10 cellular contexts compared by ENCODE assay signal in the genomic region with DNA sequence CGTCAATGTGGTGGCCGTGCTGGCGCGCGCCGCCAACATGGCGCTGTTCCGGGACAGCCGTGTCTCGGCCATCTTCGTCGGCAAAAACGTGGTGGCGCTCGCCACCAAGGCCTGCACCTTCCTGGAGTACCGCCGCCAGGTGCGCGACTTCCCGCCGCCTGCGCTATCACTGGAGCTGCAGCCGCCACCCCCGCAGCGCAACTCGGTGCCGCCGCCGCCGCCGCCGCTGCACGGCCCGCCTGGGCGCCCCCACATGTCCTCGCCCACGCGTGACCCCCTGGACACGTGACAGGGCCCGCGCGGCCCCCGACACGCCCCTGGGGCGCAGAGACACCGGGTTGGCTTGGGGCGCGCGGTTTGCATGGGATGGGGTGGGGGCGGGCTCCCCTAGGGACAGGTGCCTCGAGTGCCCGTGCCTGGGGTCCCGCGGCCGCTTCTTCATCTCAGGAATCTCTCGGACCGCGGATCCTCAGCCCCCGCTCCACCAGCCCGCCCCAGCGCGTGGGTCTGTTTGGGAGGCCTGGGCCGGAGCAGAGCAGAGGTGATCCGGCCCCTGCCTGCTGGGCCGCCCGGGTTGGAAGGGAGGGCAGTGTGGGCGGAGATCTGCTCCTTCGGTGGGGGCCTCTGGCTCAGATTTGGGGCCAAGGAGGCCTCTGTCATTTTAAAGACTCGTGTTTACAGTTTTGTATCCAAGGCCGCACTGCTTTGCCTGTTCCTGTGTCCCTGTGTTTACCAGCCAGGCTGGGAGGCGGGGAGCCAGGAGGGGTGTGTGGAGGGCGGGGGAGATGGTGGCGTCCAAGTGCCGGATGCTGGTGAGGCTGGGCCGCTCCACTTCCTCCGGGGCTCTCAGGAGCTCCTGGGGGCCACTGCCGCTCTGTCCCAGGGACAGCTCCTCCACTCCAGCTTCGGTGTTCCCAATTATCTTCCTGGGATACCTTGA. TPM values are rescaled to one million over a fixed set of nuclear protein-coding genes. Genes with fewer than 3 reads are reported as not detected.
A peak's percentile ranks its signal among the peaks of the same experiment; 100 is the strongest.
DNase-seq lines count a peak whose midpoint lies in the region; ATAC-seq and TF ChIP-seq lines count a peak whose summit lies in the region.
"Had no signal": no experiment of that assay in that cellular context is flagged by ENCODE, and none has a peak within 500 bp of the region (broad histone marks: within the 10 kb centered on the region; RNA-seq: fewer than 3 reads in every experiment).

No MANE protein-coding gene starts in this region.

- H3K9me3 ChIP-seq in esophagus muscularis mucosa, result no peaks in the 10 kb centered on the region
- H3K9me3 ChIP-seq: MG63, thyroid gland had no signal

- POLR2A ChIA-PET in activated CD4-positive, alpha-beta memory T cell treated with anti-CD3 and anti-CD28 coated beads, Interleukin-2, amount 10 ng/mL, durations not matched to agents 7 days and 5 days (lab: Charles Lee), result interaction anchor here (1.2 to 4.0 kb wide), 4 partner anchors 39 to 155 kb away, joined by 3 to 36 read pairs (median 8); a partner anchor contains a TSS

- CTCF ChIA-PET in activated CD4-positive, alpha-beta memory T cell treated with anti-CD3 and anti-CD28 coated beads, Interleukin-2, amount 10 ng/mL, durations not matched to agents 7 days and 5 days (lab: Charles Lee), result interaction anchor here (1.4 to 3.3 kb wide), 3 partner anchors 40 to 158 kb away, joined by 5 to 20 read pairs (median 12); a partner anchor contains a TSS

- DNase-seq in GM12865 (ENCODE audit: low read depth) (peak; percentile 72), esophagus muscularis mucosa (ENCODE audit: extremely low spot score) (no peak), OCI-M2 (lab: John Stamatoyannopoulos, UW; ENCODE audit: unreplicated experiment) (no peak), GM19240 (ENCODE audit: insufficient read length, low spot score) (no peak), KBM-7 (no peak)
- DNase-seq in activated CD4-positive, alpha-beta memory T cell treated with anti-CD3 and anti-CD28 coated beads, Interleukin-2, amount 10 ng/mL, durations not matched to agents 7 days and 5 days, result peak; percentile 62
- DNase-seq in stimulated activated CD4-positive, alpha-beta T cell treated with anti-CD3 and anti-CD28 coated beads, Interleukin-2, amount 100 ng/mL, for 4 hours (ENCODE audit: low read depth), result peak; percentile 45
- DNase-seq: MG63, thyroid gland had no signal

- H3K27ac Mint-ChIP-seq in activated CD4-positive, alpha-beta memory T cell treated with anti-CD3 and anti-CD28 coated beads, Interleukin-2, amount 10 ng/mL, durations not matched to agents 7 days and 5 days, result peak overlapping the region; percentile 80

- peaks cover 27 to 49% (median 40%) of the 10 kb centered on the region in 4 donors for H3K4me1 ChIP-seq in esophagus muscularis mucosa

- peaks cover 0 to 19% (median 0%) of the 10 kb centered on the region in 4 donors for H3K36me3 ChIP-seq in esophagus muscularis mucosa
- H3K36me3 ChIP-seq: MG63, thyroid gland had no signal

- TF ChIP-seq CTCF in GM12865 (IDR thresholded peaks at IDR 0.05; ENCODE audit: insufficient read depth, low read depth, low read length, missing control alignments), result no peak
- no peak for TF ChIP-seq CTCF in esophagus muscularis mucosa (IDR thresholded peaks at IDR 0.05)

- H3K4me1 Mint-ChIP-seq in activated CD4-positive, alpha-beta memory T cell treated with anti-CD3 and anti-CD28 coated beads, Interleukin-2, amount 10 ng/mL, durations not matched to agents 7 days and 5 days, result peaks cover 39% of the 10 kb centered on the region

- H3K36me3 Mint-ChIP-seq in activated CD4-positive, alpha-beta memory T cell treated with anti-CD3 and anti-CD28 coated beads, Interleukin-2, amount 10 ng/mL, durations not matched to agents 7 days and 5 days (ENCODE audit: low read depth), result no peaks in the 10 kb centered on the region

- in situ Hi-C loops in KBM-7 (cut with MboI; ENCODE audit: low pct_unique_long_range_greater_than_20kb, low sequenced_read_pairs), result no loop called here

- peak overlapping the region; percentile 75 for H3K4me3 Mint-ChIP-seq in activated CD4-positive, alpha-beta memory T cell treated with anti-CD3 and anti-CD28 coated beads, Interleukin-2, amount 10 ng/mL, durations not matched to agents 7 days and 5 days

- intact Hi-C loops in esophagus muscularis mucosa (cut with DNase I), result loop anchor here (2.0 kb wide), 1 partner anchor 81 kb away; no protein-coding TSS in a partner anchor

- no peak for ATAC-seq in HG02840 (IDR thresholded peaks at IDR 0.05; ENCODE audit: low FRiP score, unreplicated experiment)

- H3K27me3 ChIP-seq in esophagus muscularis mucosa, result peaks cover 0 to 16% (median 0%) of the 10 kb centered on the region in 4 donors
- H3K27me3 ChIP-seq: MG63, thyroid gland had no signal

- TF ChIP-seq POLR2A in esophagus muscularis mucosa (IDR thresholded peaks at IDR 0.05; ENCODE audit: low read depth), result no peak

- no peak for TF ChIP-seq EP300 in esophagus muscularis mucosa (IDR thresholded peaks at IDR 0.05)

- peak overlapping the region; percentile 74 for H3K4me3 ChIP-seq in GM12865 (ENCODE audit: low read depth, low read length)
- peak overlapping the region; percentile 66 to 83 (median 77) for H3K4me3 ChIP-seq in esophagus muscularis mucosa
- H3K4me3 ChIP-seq: MG63, thyroid gland had no signal

- no peaks in the 10 kb centered on the region for H3K9me3 Mint-ChIP-seq in activated CD4-positive, alpha-beta memory T cell treated with anti-CD3 and anti-CD28 coated beads, Interleukin-2, amount 10 ng/mL, durations not matched to agents 7 days and 5 days

- WGBS in esophagus muscularis mucosa, result 47% methylated on average over 9 of the region's 78 CpGs

- no peak overlapping the region for H3K27ac ChIP-seq in esophagus muscularis mucosa (replicated peaks in 1 of 4)
- H3K27ac ChIP-seq: thyroid gland had no signal

- peaks cover 12% of the 10 kb centered on the region for H3K27me3 Mint-ChIP-seq in activated CD4-positive, alpha-beta memory T cell treated with anti-CD3 and anti-CD28 coated beads, Interleukin-2, amount 10 ng/mL, durations not matched to agents 7 days and 5 days

RNA-seq across cellular contexts. Expression of a gene that starts 3.4 kb away (rescaled TPM):
- 1 to 10 TPM; 9.6 TPM for total RNA-seq in activated CD4-positive, alpha-beta memory T cell treated with anti-CD3 and anti-CD28 coated beads, Interleukin-2, amount 10 ng/mL, durations not matched to agents 7 days and 5 days
- 10 to 100 TPM in 1 of 4 donors, 1 to 10 TPM in 3; 2.9 to 13.0 (median 5.4) TPM for total RNA-seq in esophagus muscularis mucosa

RNA-seq across cellular contexts. Expression of a gene that starts 38.7 kb away (rescaled TPM):
- total RNA-seq in activated CD4-positive, alpha-beta memory T cell treated with anti-CD3 and anti-CD28 coated beads, Interleukin-2, amount 10 ng/mL, durations not matched to agents 7 days and 5 days, result 10 to 100 TPM; 44.1 to 47.0 TPM
- total RNA-seq in esophagus muscularis mucosa, result 1 to 10 TPM; 3.8 to 6.6 (median 4.7) TPM

RNA-seq across cellular contexts. Expression of a gene that starts 43.1 kb away (rescaled TPM):
- 100 to 1,000 TPM; 875 to 883 TPM for total RNA-seq in activated CD4-positive, alpha-beta memory T cell treated with anti-CD3 and anti-CD28 coated beads, Interleukin-2, amount 10 ng/mL, durations not matched to agents 7 days and 5 days
- total RNA-seq in esophagus muscularis mucosa, result 100 to 1,000 TPM in 1 of 4 donors, 10 to 100 TPM in 3; 34.0 to 110 (median 54.6) TPM

RNA-seq across cellular contexts. Expression of a gene that starts 55.2 kb away (rescaled TPM):
- 1 to 10 TPM; 1.8 to 1.9 TPM for total RNA-seq in activated CD4-positive, alpha-beta memory T cell treated with anti-CD3 and anti-CD28 coated beads, Interleukin-2, amount 10 ng/mL, durations not matched to agents 7 days and 5 days
- total RNA-seq in esophagus muscularis mucosa, result 100 to 1,000 TPM; 283 to 578 (median 392) TPM

Comparison
In these comparisons a context has a peak if more than half of its experiments do, and no peak if none do; other contexts are left out.
1. DNase-seq: peak in GM12865 (single experiment), activated CD4-positive, alpha-beta memory T cell treated with anti-CD3 and anti-CD28 coated beads, Interleukin-2, amount 10 ng/mL, durations not matched to agents 7 days and 5 days (single experiment) and stimulated activated CD4-positive, alpha-beta T cell treated with anti-CD3 and anti-CD28 coated beads, Interleukin-2, amount 100 ng/mL, for 4 hours (single experiment); none in esophagus muscularis mucosa (single experiment), OCI-M2 (single experiment), GM19240 (single experiment) and KBM-7 (single experiment).
2. RNA of a gene that starts 38.7 kb away (total RNA-seq): 44.1 to 47.0 TPM in activated CD4-positive, alpha-beta memory T cell treated with anti-CD3 and anti-CD28 coated beads, Interleukin-2, amount 10 ng/mL, durations not matched to agents 7 days and 5 days; 3.8 to 6.6 TPM in esophagus muscularis mucosa; every median in the first group is over 4 times any median in the second.
3. RNA of a gene that starts 43.1 kb away (total RNA-seq): 875 to 883 TPM in activated CD4-positive, alpha-beta memory T cell treated with anti-CD3 and anti-CD28 coated beads, Interleukin-2, amount 10 ng/mL, durations not matched to agents 7 days and 5 days; 34.0 to 110 TPM in esophagus muscularis mucosa; every median in the first group is over 4 times any median in the second.